ENCODE assay signal across 17 cellular contexts in genomic region chr5:75192804-75193203, GRCh38. TPM values are rescaled to one million over a fixed set of nuclear protein-coding genes. Genes with fewer than 3 reads are reported as not detected.
DNase-seq lines count a peak whose midpoint lies in the region; ATAC-seq lines count a peak whose summit lies in the region.
"Had no signal": no experiment of that assay in that cellular context is flagged by ENCODE, and none has a peak within 500 bp of the region (broad histone marks: within the 10 kb centered on the region; RNA-seq: fewer than 3 reads in every experiment).

No MANE protein-coding gene starts in this region.

- peak; percentile 44 for ATAC-seq in activated T-helper 17 cell treated with anti-CD3 and anti-CD28 coated beads, Interleukin-2, amount 50 U/mL, for 72 hours (replicated peaks)
- no peak for ATAC-seq in GM19452 (IDR thresholded peaks at IDR 0.05; ENCODE audit: unreplicated experiment)

- H3K27me3 Mint-ChIP-seq in activated CD4-positive, alpha-beta T cell treated with anti-CD3 and anti-CD28 coated beads, Interleukin-2, amount 10 ng/mL, durations not matched to agents 24 days and 14 days, result no peaks in the 10 kb centered on the region
- H3K27me3 Mint-ChIP-seq in activated naive CD8-positive, alpha-beta T cell, result no peaks in the 10 kb centered on the region
- no peaks in the 10 kb centered on the region for H3K27me3 Mint-ChIP-seq in activated naive CD8-positive, alpha-beta T cell treated with anti-CD3 and anti-CD28 coated beads for 36 hours
- peaks cover 8% of the 10 kb centered on the region for H3K27me3 Mint-ChIP-seq in activated T-helper 17 cell treated with anti-CD3 and anti-CD28 coated beads, Interleukin-2, amount 50 U/mL, for 72 hours

- H3K9me3 Mint-ChIP-seq in activated CD4-positive, alpha-beta T cell treated with anti-CD3 and anti-CD28 coated beads, Interleukin-2, amount 10 ng/mL, durations not matched to agents 24 days and 14 days, result no peaks in the 10 kb centered on the region
- H3K9me3 Mint-ChIP-seq in activated naive CD8-positive, alpha-beta T cell (ENCODE audit: low read depth), result no peaks in the 10 kb centered on the region
- H3K9me3 Mint-ChIP-seq in activated naive CD8-positive, alpha-beta T cell treated with anti-CD3 and anti-CD28 coated beads for 36 hours, result no peaks in the 10 kb centered on the region
- H3K9me3 Mint-ChIP-seq in activated T-helper 17 cell treated with anti-CD3 and anti-CD28 coated beads, Interleukin-2, amount 50 U/mL, for 72 hours, result no peaks in the 10 kb centered on the region
- H3K9me3 Mint-ChIP-seq: CD4-positive, alpha-beta memory T cell; HFFc6 had no signal

- intact Hi-C loops in activated CD4-positive, alpha-beta T cell treated with anti-CD3 and anti-CD28 coated beads, Interleukin-2, amount 10 ng/mL, durations not matched to agents 24 days and 14 days (cut with micrococcal nuclease), result no loop called here

- peak; percentile 63 for DNase-seq in activated CD4-positive, alpha-beta T cell treated with anti-CD3 and anti-CD28 coated beads for 48 hours
- DNase-seq in activated CD4-positive, alpha-beta T cell treated with anti-CD3 and anti-CD28 coated beads, Interleukin-2, amount 10 ng/mL, durations not matched to agents 24 days and 14 days, result no peak
- no peak for DNase-seq in activated naive CD8-positive, alpha-beta T cell treated with anti-CD3 and anti-CD28 coated beads for 36 hours
- peak; percentile 53 for DNase-seq in stimulated activated CD4-positive, alpha-beta T cell treated with anti-CD3 and anti-CD28 coated beads, Interleukin-1b, Interleukin-23, amount 100 ng/mL, for 48 hours
- DNase-seq in dedifferentiated amniotic fluid mesenchymal stem cell (ENCODE audit: extremely low spot score), result no peak
- DNase-seq: Calu3; CD4-positive, alpha-beta memory T cell; HFFc6; KBM-7; NCI-H1092 treated with DMSO at 0.1 percent for 48 hours; NCI-H2107; NCI-H2227 treated with DMSO at 0.1 percent for 48 hours; NCI-H524 had no signal

- peaks cover 8% of the 10 kb centered on the region for H3K4me1 Mint-ChIP-seq in activated CD4-positive, alpha-beta T cell treated with anti-CD3 and anti-CD28 coated beads, Interleukin-2, amount 10 ng/mL, durations not matched to agents 24 days and 14 days
- peaks cover 19% of the 10 kb centered on the region for H3K4me1 Mint-ChIP-seq in activated naive CD8-positive, alpha-beta T cell (ENCODE audit: low read depth)
- peaks cover 20% of the 10 kb centered on the region for H3K4me1 Mint-ChIP-seq in activated naive CD8-positive, alpha-beta T cell treated with anti-CD3 and anti-CD28 coated beads for 36 hours
- no peaks in the 10 kb centered on the region for H3K4me1 Mint-ChIP-seq in activated T-helper 17 cell treated with anti-CD3 and anti-CD28 coated beads, Interleukin-2, amount 50 U/mL, for 72 hours
- H3K4me1 Mint-ChIP-seq: CD4-positive, alpha-beta memory T cell had no signal

- H3K27ac Mint-ChIP-seq in activated CD4-positive, alpha-beta T cell treated with anti-CD3 and anti-CD28 coated beads, Interleukin-2, amount 10 ng/mL, durations not matched to agents 24 days and 14 days, result no peak overlapping the region
- peak overlapping the region; percentile 11 for H3K27ac Mint-ChIP-seq in activated naive CD8-positive, alpha-beta T cell
- no peak overlapping the region for H3K27ac Mint-ChIP-seq in activated naive CD8-positive, alpha-beta T cell treated with anti-CD3 and anti-CD28 coated beads for 36 hours
- no peak overlapping the region for H3K27ac Mint-ChIP-seq in activated T-helper 17 cell treated with anti-CD3 and anti-CD28 coated beads, Interleukin-2, amount 50 U/mL, for 72 hours
- H3K27ac Mint-ChIP-seq: CD4-positive, alpha-beta memory T cell; HFFc6 had no signal

- H3K36me3 Mint-ChIP-seq in activated CD4-positive, alpha-beta T cell treated with anti-CD3 and anti-CD28 coated beads, Interleukin-2, amount 10 ng/mL, durations not matched to agents 24 days and 14 days (ENCODE audit: low read depth), result no peaks in the 10 kb centered on the region
- H3K36me3 Mint-ChIP-seq in activated naive CD8-positive, alpha-beta T cell, result peaks cover 4% of the 10 kb centered on the region
- no peaks in the 10 kb centered on the region for H3K36me3 Mint-ChIP-seq in activated naive CD8-positive, alpha-beta T cell treated with anti-CD3 and anti-CD28 coated beads for 36 hours
- H3K36me3 Mint-ChIP-seq in activated T-helper 17 cell treated with anti-CD3 and anti-CD28 coated beads, Interleukin-2, amount 50 U/mL, for 72 hours (ENCODE audit: low read depth), result no peaks in the 10 kb centered on the region
- H3K36me3 Mint-ChIP-seq: CD4-positive, alpha-beta memory T cell had no signal

- no peak overlapping the region for H3K4me3 Mint-ChIP-seq in activated CD4-positive, alpha-beta T cell treated with anti-CD3 and anti-CD28 coated beads, Interleukin-2, amount 10 ng/mL, durations not matched to agents 24 days and 14 days
- peak overlapping the region; percentile 15 for H3K4me3 Mint-ChIP-seq in activated naive CD8-positive, alpha-beta T cell
- H3K4me3 Mint-ChIP-seq in activated naive CD8-positive, alpha-beta T cell treated with anti-CD3 and anti-CD28 coated beads for 36 hours, result no peak overlapping the region
- no peak overlapping the region for H3K4me3 Mint-ChIP-seq in activated T-helper 17 cell treated with anti-CD3 and anti-CD28 coated beads, Interleukin-2, amount 50 U/mL, for 72 hours
- H3K4me3 Mint-ChIP-seq: CD4-positive, alpha-beta memory T cell; HFFc6 had no signal

RNA-seq across cellular contexts. Expression of gene ANKRD31, which starts 43.9 kb away (rescaled TPM):
- total RNA-seq in activated CD4-positive, alpha-beta T cell treated with anti-CD3 and anti-CD28 coated beads, Interleukin-2, amount 10 ng/mL, durations not matched to agents 24 days and 14 days, result 0.33 and 0.47 TPM in 2 replicates
- under 1 TPM; 0.76 to 0.99 TPM for total RNA-seq in activated naive CD8-positive, alpha-beta T cell treated with anti-CD3 and anti-CD28 coated beads for 36 hours
- total RNA-seq in activated T-helper 17 cell treated with anti-CD3 and anti-CD28 coated beads, Interleukin-2, amount 50 U/mL, for 72 hours, result under 1 TPM; 0.32 to 0.48 TPM
- total RNA-seq: A172 had no signal

Comparison
In these comparisons a context has a peak if more than half of its experiments do, and no peak if none do; other contexts are left out.
1. DNase-seq: peak in activated CD4-positive, alpha-beta T cell treated with anti-CD3 and anti-CD28 coated beads for 48 hours (single experiment) and stimulated activated CD4-positive, alpha-beta T cell treated with anti-CD3 and anti-CD28 coated beads, Interleukin-1b, Interleukin-23, amount 100 ng/mL, for 48 hours (single experiment); none in activated CD4-positive, alpha-beta T cell treated with anti-CD3 and anti-CD28 coated beads, Interleukin-2, amount 10 ng/mL, durations not matched to agents 24 days and 14 days (single experiment), activated naive CD8-positive, alpha-beta T cell treated with anti-CD3 and anti-CD28 coated beads for 36 hours (single experiment) and dedifferentiated amniotic fluid mesenchymal stem cell (single experiment).